In genomic region chr12:91183565-91183964, GRCh38 we compare ENCODE assay signal across 1 cellular context.
TF ChIP-seq lines count a peak whose summit lies in the region.

No MANE protein-coding gene starts in this region.

TF ChIP-seq in SK-N-SH treated with all-trans-retinoic acid at 6 μM for 48 hours, 23 proteins besides CTCF, POLR2A, EP300 and RAD21 (continued from another document):
- no peak for TF ChIP-seq ZFP3 (CRISPR knock-in tag; IDR thresholded peaks at IDR 0.05)
- no peak for TF ChIP-seq ESRRG (CRISPR knock-in tag; IDR thresholded peaks at IDR 0.05)
